ENCODE assay signal across 15 cellular contexts in the genomic region with DNA sequence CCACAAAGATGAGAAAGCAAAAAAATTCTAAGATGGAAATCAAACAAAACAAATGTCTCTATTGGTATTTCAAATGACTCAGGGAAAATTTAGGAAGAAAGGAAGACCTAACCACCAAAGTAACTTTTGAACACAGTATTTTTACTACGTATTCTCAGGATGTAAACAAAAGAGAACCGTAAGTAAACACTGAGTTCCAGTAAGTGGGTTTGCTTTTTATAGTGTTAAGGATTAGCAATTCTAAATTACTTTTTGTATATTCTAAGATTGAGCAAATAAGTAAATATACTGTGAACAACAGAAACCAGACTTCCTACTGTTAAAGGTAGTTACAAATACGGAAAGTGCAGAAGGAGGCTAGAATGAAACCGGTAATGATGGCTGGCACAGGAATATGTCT.
"Had no signal": no experiment of that assay in that cellular context is flagged by ENCODE, and none has a peak within 500 bp of the region (broad histone marks: within the 10 kb centered on the region; RNA-seq: fewer than 3 reads in every experiment).

No MANE protein-coding gene starts in this region.

- H3K4me2 ChIP-seq: neural progenitor cell had no signal

- H3K36me3 ChIP-seq: breast epithelium, left ventricle myocardium inferior, neural progenitor cell, pancreas had no signal

- H3K9ac ChIP-seq: neural progenitor cell had no signal

- H3K4me1 ChIP-seq: breast epithelium had no signal

- H3K27ac ChIP-seq: breast epithelium, foreskin keratinocyte, left ventricle myocardium inferior, neural progenitor cell, pancreas had no signal

- H3K9me3 ChIP-seq: breast epithelium had no signal

- H3K4me3 ChIP-seq: breast epithelium, left ventricle myocardium inferior, neural progenitor cell, pancreas had no signal

- H3K27me3 Mint-ChIP-seq: activated CD4-positive, alpha-beta memory T cell treated with anti-CD3 and anti-CD28 coated beads, Interleukin-2, amount 10 ng/mL, durations not matched to agents 7 days and 5 days; stimulated activated naive CD8-positive, alpha-beta T cell treated with anti-CD3 and anti-CD28 coated beads, Interleukin-15, Interleukin-2, amounts not matched to agents 100 ng/mL and 50 ng/mL, for 24 hours had no signal

- H2AFZ ChIP-seq: neural progenitor cell had no signal

- H3K4me3 Mint-ChIP-seq: activated CD4-positive, alpha-beta memory T cell treated with anti-CD3 and anti-CD28 coated beads, Interleukin-2, amount 10 ng/mL, durations not matched to agents 7 days and 5 days; neural progenitor cell; stimulated activated naive CD8-positive, alpha-beta T cell treated with anti-CD3 and anti-CD28 coated beads, Interleukin-15, Interleukin-2, amounts not matched to agents 100 ng/mL and 50 ng/mL, for 24 hours; T-helper 2 cell treated with Interferon-gamma antibody and Interleukin-4, amounts not matched to agents 5 μg/mL and 100 μg/mL, for 36 hours had no signal

- H3K27ac Mint-ChIP-seq: activated CD4-positive, alpha-beta memory T cell treated with anti-CD3 and anti-CD28 coated beads, Interleukin-2, amount 10 ng/mL, durations not matched to agents 7 days and 5 days; neural progenitor cell; stimulated activated naive CD8-positive, alpha-beta T cell treated with anti-CD3 and anti-CD28 coated beads, Interleukin-15, Interleukin-2, amounts not matched to agents 100 ng/mL and 50 ng/mL, for 24 hours; T-helper 2 cell treated with Interferon-gamma antibody and Interleukin-4, amounts not matched to agents 5 μg/mL and 100 μg/mL, for 36 hours had no signal

- ATAC-seq: esophagus mucosa, foreskin keratinocyte, pancreas had no signal

- H3K9me3 Mint-ChIP-seq: activated CD4-positive, alpha-beta memory T cell treated with anti-CD3 and anti-CD28 coated beads, Interleukin-2, amount 10 ng/mL, durations not matched to agents 7 days and 5 days; T-helper 2 cell treated with Interferon-gamma antibody and Interleukin-4, amounts not matched to agents 5 μg/mL and 100 μg/mL, for 36 hours had no signal

- H3K27me3 ChIP-seq: breast epithelium, foreskin keratinocyte, neural progenitor cell, pancreas had no signal

- DNase-seq: activated CD4-positive, alpha-beta memory T cell treated with anti-CD3 and anti-CD28 coated beads, Interleukin-2, amount 10 ng/mL, durations not matched to agents 7 days and 5 days; activated naive CD4-positive, alpha-beta T cell; aorta; foreskin keratinocyte; head of caudate nucleus; islet precursor cell; left ventricle myocardium inferior; pancreas; stimulated activated CD4-positive, alpha-beta T cell treated with anti-CD3 and anti-CD28 coated beads, Interleukin-4, amount 100 ng/mL, for 1 hour; stimulated activated CD8-positive, alpha-beta memory T cell treated with anti-CD3 and anti-CD28 coated beads, Interleukin-4, amount 100 ng/mL, for 48 hours had no signal
